27 cellular contexts compared by ENCODE assay signal in the genomic region with DNA sequence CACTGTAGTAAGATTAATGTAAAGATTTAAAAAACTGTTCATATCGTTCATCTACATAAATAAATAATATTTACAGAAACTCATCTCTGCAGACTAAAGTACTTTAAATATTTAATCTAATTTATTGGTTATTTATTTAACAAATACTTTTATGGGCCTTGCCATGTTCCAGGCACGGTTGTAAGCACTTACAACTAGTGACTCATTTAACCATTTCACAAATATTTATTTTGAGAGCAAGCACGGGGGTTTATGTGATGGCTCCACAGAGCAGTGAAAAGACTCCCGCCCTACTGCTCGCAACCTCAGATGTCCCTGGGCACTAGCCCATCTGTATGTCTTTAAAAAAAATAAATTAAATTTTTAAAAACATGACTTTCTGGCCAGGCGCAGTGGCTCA.
DNase-seq lines count a peak whose midpoint lies in the region; ATAC-seq, FAIRE-seq and TF ChIP-seq lines count a peak whose summit lies in the region.
"Had no signal": no experiment of that assay in that cellular context is flagged by ENCODE, and none has a peak within 500 bp of the region (broad histone marks: within the 10 kb centered on the region; RNA-seq: fewer than 3 reads in every experiment).

No MANE protein-coding gene starts in this region.

- H3K79me2 ChIP-seq in GM23248 (ENCODE audit: insufficient read depth), result no peaks in the 10 kb centered on the region
- no peaks in the 10 kb centered on the region for H3K79me2 ChIP-seq in fibroblast of lung (ENCODE audit: control insufficient read depth, insufficient read depth, low read length)

- H3K4me1 ChIP-seq in A549 (no peaks in the 10 kb centered on the region), GM23248 (ENCODE audit: insufficient read depth) (peaks cover under 1% of the 10 kb centered on the region; the same call in 1 of the 2 replicates), fibroblast of lung (ENCODE audit: control insufficient read depth, extremely low read depth, insufficient read depth, low read length) (peaks cover 5% of the 10 kb centered on the region)
- H3K4me1 ChIP-seq: BLaER1, Caco-2, upper lobe of right lung had no signal

- no peak overlapping the region for H3K9ac ChIP-seq in GM23248
- H3K9ac ChIP-seq in fibroblast of lung (ENCODE audit: insufficient read depth, low read length), result no peak overlapping the region
- H3K9ac ChIP-seq: BLaER1 had no signal

- H3K36me3 ChIP-seq in GM23248 (ENCODE audit: low read depth), result no peaks in the 10 kb centered on the region
- no peaks in the 10 kb centered on the region for H3K36me3 ChIP-seq in fibroblast of lung (ENCODE audit: control insufficient read depth, insufficient read depth, low read length)
- H3K36me3 ChIP-seq: BLaER1, left ventricle myocardium inferior, upper lobe of right lung had no signal

- DNase-seq in A549 (ENCODE audit: low read depth in 1 of 2, low spot score in 1 of 2), result peak in 1 of 2 experiments; percentile 9
- peak; percentile 15 for DNase-seq in GM23248
- peak; percentile 24 for DNase-seq in NCI-H748 treated with DMSO at 0.1 percent for 48 hours (lab: John Stamatoyannopoulos, UW)
- DNase-seq in fibroblast of lung (ENCODE audit: low read depth in 2 of 2), result peak; percentile 21 to 93
- DNase-seq in activated gamma-delta T cell (lab: John Stamatoyannopoulos, UW), result no peak
- DNase-seq in ecto neural progenitor cell (ENCODE audit: low spot score), result no peak
- DNase-seq in NOMO-1 (lab: John Stamatoyannopoulos, UW; ENCODE audit: unreplicated experiment in 2 of 2), result no peak
- DNase-seq: aorta; Caco-2; dorsolateral prefrontal cortex; EL; foreskin melanocyte; hippocampal formation; left ventricle myocardium inferior; naive thymus-derived CD4-positive, alpha-beta T cell; NCI-H2171 treated with DMSO at 0.1 percent for 48 hours; NCI-H526 treated with DMSO at 0.1 percent for 48 hours; nucleus accumbens; stimulated activated CD4-positive, alpha-beta T cell treated with anti-CD3 and anti-CD28 coated beads, Interleukin-2, amount 100 ng/mL, for 24 hours; T1000; upper lobe of right lung had no signal

- POLR2A ChIA-PET in A549 (lab: Yijun Ruan, JAX), result no interaction called here

- H3K9me2 ChIP-seq in GM23248 (ENCODE audit: insufficient read depth), result no peaks in the 10 kb centered on the region

- H3K27ac ChIP-seq in A549, result no peak overlapping the region
- no peak overlapping the region for H3K27ac ChIP-seq in GM23248
- no peak overlapping the region for H3K27ac ChIP-seq in fibroblast of lung (ENCODE audit: insufficient read depth, low read length)
- H3K27ac ChIP-seq: BLaER1, dorsolateral prefrontal cortex, left ventricle myocardium inferior, upper lobe of right lung had no signal

- H4K20me1 ChIP-seq in GM23248 (ENCODE audit: insufficient read depth), result no peaks in the 10 kb centered on the region
- H4K20me1 ChIP-seq in fibroblast of lung (ENCODE audit: control insufficient read depth, extremely low read depth, insufficient read depth, low read length), result no peaks in the 10 kb centered on the region
- H4K20me1 ChIP-seq: BLaER1 had no signal

- TF ChIP-seq EP300 in A549 (IDR thresholded peaks at IDR 0.05), result no peak

- H3K27me3 ChIP-seq in GM23248 (replicated peaks; ENCODE audit: insufficient read depth) (no peaks in the 10 kb centered on the region), fibroblast of lung (ENCODE audit: control insufficient read depth, insufficient read depth, low read length) (no peaks in the 10 kb centered on the region)
- H3K27me3 ChIP-seq: BLaER1, dorsolateral prefrontal cortex, upper lobe of right lung had no signal

- CTCF ChIA-PET in A549 (lab: Yijun Ruan, JAX), result no interaction called here

- in situ Hi-C loops in GM23248 (cut with MboI), result no loop called here

- no peak overlapping the region for H3K4me3 ChIP-seq in A549
- no peak overlapping the region for H3K4me3 ChIP-seq in GM23248
- H3K4me3 ChIP-seq in fibroblast of lung (replicated peaks in 1 of 4; ENCODE audit: control extremely low read depth in 1 of 4, insufficient read depth in 1 of 4, low read depth in 3 of 4, low read length in 4 of 4), result no peak overlapping the region
- H3K4me3 ChIP-seq: BLaER1, dorsolateral prefrontal cortex, left ventricle myocardium inferior, smooth muscle cell, upper lobe of right lung had no signal

- no peaks in the 10 kb centered on the region for H3F3A ChIP-seq in GM23248 (ENCODE audit: insufficient read depth)

- no peak for TF ChIP-seq RAD21 in A549 (conservative IDR thresholded peaks at IDR 0.05 in 1 of 2, IDR thresholded peaks at IDR 0.05 in 1 of 2)

- 28% methylated on average over 6 of the region's 6 CpGs for WGBS in A549 (ENCODE audit: missing lambda C conversion rate)
- 51% methylated on average over 6 of the region's 6 CpGs for WGBS in GM23248 (ENCODE audit: low coverage in 1 of 2, low lambda C conversion rate in 2 of 2, missing lambda C conversion rate in 2 of 2), 2 experiments

- H3K4me2 ChIP-seq in A549, result 0 out of 3 replicates have a peak overlapping the region, but pooled peaks have one; percentile 4
- H3K4me2 ChIP-seq in GM23248 (ENCODE audit: unreplicated experiment), result no peak overlapping the region
- no peak overlapping the region for H3K4me2 ChIP-seq in fibroblast of lung (ENCODE audit: extremely low read depth, insufficient read depth, low read length)
- H3K4me2 ChIP-seq: BLaER1 had no signal

- no peak overlapping the region for H2AFZ ChIP-seq in GM23248
- H2AFZ ChIP-seq in fibroblast of lung (ENCODE audit: low read length), result no peak overlapping the region

- ATAC-seq in A549, result peak in 1 of 2 experiments; percentile 43; a peak in 2 of 6 replicates
- ATAC-seq in GM18519 (IDR thresholded peaks at IDR 0.05; ENCODE audit: low FRiP score, unreplicated experiment), result no peak
- ATAC-seq: activated naive CD4-positive, alpha-beta T cell treated with anti-CD3 and anti-CD28 coated beads, Interleukin-2, amount 50 U/mL, for 72 hours; naive thymus-derived CD4-positive, alpha-beta T cell; upper lobe of right lung; WTC11 had no signal

- no peak for TF ChIP-seq CTCF in A549 (IDR thresholded peaks at IDR 0.05)
- TF ChIP-seq CTCF in fibroblast of lung (conservative IDR thresholded peaks at IDR 0.05 in 1 of 2, IDR thresholded peaks at IDR 0.05 in 1 of 2; ENCODE audit: low read depth in 1 of 2, low read length in 2 of 2), result no peak

- no peak for TF ChIP-seq POLR2A in A549 (IDR thresholded peaks at IDR 0.05; ENCODE audit: low read length)

- FAIRE-seq in A549 (lab: Jason Lieb, UNC), result no peak
- FAIRE-seq: GM19239 had no signal

- no peaks in the 10 kb centered on the region for H3K9me3 ChIP-seq in A549
- H3K9me3 ChIP-seq in GM23248 (ENCODE audit: low read depth), result no peaks in the 10 kb centered on the region
- no peaks in the 10 kb centered on the region for H3K9me3 ChIP-seq in fibroblast of lung (ENCODE audit: control insufficient read depth, insufficient read depth, low read depth, low read length)
- H3K9me3 ChIP-seq: BLaER1, Caco-2, left ventricle myocardium inferior, upper lobe of right lung had no signal

TF ChIP-seq in A549, 52 proteins besides CTCF, POLR2A, EP300 and RAD21:
- TF ChIP-seq, protein P1, sequence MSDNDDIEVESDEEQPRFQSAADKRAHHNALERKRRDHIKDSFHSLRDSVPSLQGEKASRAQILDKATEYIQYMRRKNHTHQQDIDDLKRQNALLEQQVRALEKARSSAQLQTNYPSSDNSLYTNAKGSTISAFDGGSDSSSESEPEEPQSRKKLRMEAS (IDR thresholded peaks at IDR 0.05), result no peak
- TF ChIP-seq KDM5A (IDR thresholded peaks at IDR 0.05), result no peak
- TF ChIP-seq FOXS1 (CRISPR knock-in tag; IDR thresholded peaks at IDR 0.05), result no peak
- 0 out of 2 replicates have a peak, but pooled peaks have one; percentile 4 for TF ChIP-seq FOSL2 (IDR thresholded peaks at IDR 0.05)
- no peak for TF ChIP-seq FOSL2 (CRISPR knock-in tag; IDR thresholded peaks at IDR 0.05)
- TF ChIP-seq, protein P2, sequence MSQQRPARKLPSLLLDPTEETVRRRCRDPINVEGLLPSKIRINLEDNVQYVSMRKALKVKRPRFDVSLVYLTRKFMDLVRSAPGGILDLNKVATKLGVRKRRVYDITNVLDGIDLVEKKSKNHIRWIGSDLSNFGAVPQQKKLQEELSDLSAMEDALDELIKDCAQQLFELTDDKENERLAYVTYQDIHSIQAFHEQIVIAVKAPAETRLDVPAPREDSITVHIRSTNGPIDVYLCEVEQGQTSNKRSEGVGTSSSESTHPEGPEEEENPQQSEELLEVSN (IDR thresholded peaks at IDR 0.05; ENCODE audit: borderline replicate concordance, low read depth), result no peak

Comparison
In these comparisons a context has a peak if more than half of its experiments do, and no peak if none do; other contexts are left out.
1. DNase-seq: peak in GM23248 (single experiment), NCI-H748 treated with DMSO at 0.1 percent for 48 hours (single experiment) and fibroblast of lung (2 of 2); none in activated gamma-delta T cell (single experiment), ecto neural progenitor cell (single experiment) and NOMO-1 (0 of 2).